Comparison of ENCODE assay signal across 8 cellular contexts in the genomic region with DNA sequence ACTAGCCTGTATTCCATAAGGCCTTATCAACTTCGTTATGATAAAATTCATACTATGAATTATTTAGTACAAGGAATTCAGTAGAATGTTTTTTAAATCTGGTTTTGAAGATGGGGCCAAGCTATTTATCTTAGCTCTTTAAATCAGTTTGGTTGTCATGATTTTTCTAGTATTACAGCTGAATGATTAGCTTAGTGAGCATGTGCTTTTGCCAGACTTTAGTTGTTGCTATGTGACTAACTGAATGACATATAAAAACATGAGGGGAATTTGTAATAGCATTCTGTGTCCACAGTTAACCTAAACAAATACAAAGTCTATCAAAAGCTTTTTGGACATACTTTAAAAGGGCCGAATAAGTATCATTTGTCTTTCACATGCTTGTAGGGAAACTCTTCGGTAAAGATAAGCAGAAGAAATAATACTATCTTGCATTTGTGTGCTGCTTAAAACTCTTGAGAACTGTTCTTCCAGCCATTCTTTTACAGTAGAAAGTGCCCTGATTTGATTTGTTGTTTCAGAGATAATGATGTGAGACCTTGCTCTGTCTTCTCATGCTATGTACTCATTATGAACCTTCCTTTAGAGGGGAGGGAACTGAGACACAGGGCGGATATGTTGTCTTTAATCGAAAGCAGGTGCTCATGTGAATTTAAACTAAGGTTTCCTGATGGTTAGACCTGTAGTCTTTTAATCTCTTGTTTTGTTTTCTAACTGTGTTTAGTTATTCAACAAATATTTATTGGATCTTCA. TPM values are rescaled to one million over a fixed set of nuclear protein-coding genes. Genes with fewer than 3 reads are reported as not detected.
DNase-seq lines count a peak whose midpoint lies in the region; ATAC-seq and TF ChIP-seq lines count a peak whose summit lies in the region.

No MANE protein-coding gene starts in this region.

- H3K36me3 Mint-ChIP-seq in activated CD4-positive, alpha-beta memory T cell treated with anti-CD3 and anti-CD28 coated beads, Interleukin-2, amount 10 ng/mL, durations not matched to agents 7 days and 5 days (ENCODE audit: low read depth) = peaks cover 4% of the 10 kb centered on the region
- H3K36me3 Mint-ChIP-seq in natural killer cell = no peaks in the 10 kb centered on the region

- no peak overlapping the region for H3K4me3 Mint-ChIP-seq in activated CD4-positive, alpha-beta memory T cell treated with anti-CD3 and anti-CD28 coated beads, Interleukin-2, amount 10 ng/mL, durations not matched to agents 7 days and 5 days
- no peak overlapping the region for H3K4me3 Mint-ChIP-seq in natural killer cell

- no peak for TF ChIP-seq POLR2A in breast epithelium (IDR thresholded peaks at IDR 0.05)

- TF ChIP-seq CTCF in natural killer cell (IDR thresholded peaks at IDR 0.05) (no peak), breast epithelium (IDR thresholded peaks at IDR 0.05) (no peak)

- no peak overlapping the region for H3K4me3 ChIP-seq in H7 (ENCODE audit: insufficient read depth, low read depth, low read length)
- no peak overlapping the region for H3K4me3 ChIP-seq in breast epithelium

- H3K27me3 Mint-ChIP-seq in activated CD4-positive, alpha-beta memory T cell treated with anti-CD3 and anti-CD28 coated beads, Interleukin-2, amount 10 ng/mL, durations not matched to agents 7 days and 5 days = no peaks in the 10 kb centered on the region
- no peaks in the 10 kb centered on the region for H3K27me3 Mint-ChIP-seq in natural killer cell (ENCODE audit: low read depth in 2 of 2)

- DNase-seq in activated CD4-positive, alpha-beta memory T cell treated with anti-CD3 and anti-CD28 coated beads, Interleukin-2, amount 10 ng/mL, durations not matched to agents 7 days and 5 days = no peak
- DNase-seq in natural killer cell (no peak), H7 (no peak), breast epithelium (ENCODE audit: low spot score in 2 of 2) (no peak), Ammon's horn (ENCODE audit: low spot score) (no peak), NCI-H2171 (lab: John Stamatoyannopoulos, UW) (no peak)

- intact Hi-C loops in natural killer cell (cut with micrococcal nuclease) = no loop called here
- intact Hi-C loops in breast epithelium (cut with DNase I; ENCODE audit: low total_unique reads) = no loop called here

- peaks cover 78% of the 10 kb centered on the region for H3K4me1 Mint-ChIP-seq in activated CD4-positive, alpha-beta memory T cell treated with anti-CD3 and anti-CD28 coated beads, Interleukin-2, amount 10 ng/mL, durations not matched to agents 7 days and 5 days
- H3K4me1 Mint-ChIP-seq in natural killer cell = peaks cover 74 to 79% of the 10 kb centered on the region in 2 donors

- H3K27ac Mint-ChIP-seq in activated CD4-positive, alpha-beta memory T cell treated with anti-CD3 and anti-CD28 coated beads, Interleukin-2, amount 10 ng/mL, durations not matched to agents 7 days and 5 days = peak overlapping the region; percentile 36
- H3K27ac Mint-ChIP-seq in natural killer cell = peak overlapping the region; percentile 68

- H3K27me3 ChIP-seq in H7 (ENCODE audit: control insufficient read depth, insufficient read depth, low read length) (no peaks in the 10 kb centered on the region), breast epithelium (no peaks in the 10 kb centered on the region)

- H3K27ac ChIP-seq in breast epithelium = no peak overlapping the region

- ATAC-seq in GM19025 (IDR thresholded peaks at IDR 0.05; ENCODE audit: low read depth, unreplicated experiment) (peak; percentile 65), HG02885 (IDR thresholded peaks at IDR 0.05; ENCODE audit: poor library complexity, unreplicated experiment) (peak; percentile 74), natural killer cell (peak in 1 of 3 donors; percentile 48)

- CTCF ChIA-PET in activated CD4-positive, alpha-beta memory T cell treated with anti-CD3 and anti-CD28 coated beads, Interleukin-2, amount 10 ng/mL, durations not matched to agents 7 days and 5 days (lab: Charles Lee) = interaction anchor here (1.1 to 1.5 kb wide), 3 partner anchors 10 to 19 kb away, joined by 4 to 7 read pairs (median 4); a partner anchor contains a TSS

- POLR2A ChIA-PET in activated CD4-positive, alpha-beta memory T cell treated with anti-CD3 and anti-CD28 coated beads, Interleukin-2, amount 10 ng/mL, durations not matched to agents 7 days and 5 days (lab: Charles Lee) = interaction anchor here (0.7 to 2.5 kb wide), 7 partner anchors 10 to 19 kb away, joined by 3 to 24 read pairs (median 4); a partner anchor contains a TSS

- H3K36me3 ChIP-seq in H7 (replicated peaks; ENCODE audit: control insufficient read depth, insufficient read depth, low read length) (no peaks in the 10 kb centered on the region), breast epithelium (no peaks in the 10 kb centered on the region)

- H3K4me1 ChIP-seq in breast epithelium = peaks cover 4 to 6% of the 10 kb centered on the region in 2 donors

- no peaks in the 10 kb centered on the region for H3K9me3 ChIP-seq in breast epithelium

- no peaks in the 10 kb centered on the region for H3K9me3 Mint-ChIP-seq in activated CD4-positive, alpha-beta memory T cell treated with anti-CD3 and anti-CD28 coated beads, Interleukin-2, amount 10 ng/mL, durations not matched to agents 7 days and 5 days
- H3K9me3 Mint-ChIP-seq in natural killer cell = no peaks in the 10 kb centered on the region

RNA-seq across cellular contexts. Expression of a gene that starts 18.8 kb away (rescaled TPM):
- total RNA-seq in activated CD4-positive, alpha-beta memory T cell treated with anti-CD3 and anti-CD28 coated beads, Interleukin-2, amount 10 ng/mL, durations not matched to agents 7 days and 5 days = 10 to 100 TPM; 73.5 to 79.6 TPM
- total RNA-seq in natural killer cell = 10 to 100 TPM; 34.1 to 57.5 (median 42.1) TPM
- 20.3 and 25.5 TPM in 2 replicates for total RNA-seq in H7 (2014; rRNA removed; shearing (Covaris generic))
- 100 to 1,000 TPM in 2 of 3 donors, 10 to 100 TPM in 1; 82.3 to 187 (median 105) TPM for total RNA-seq in breast epithelium
